Comparison of ENCODE assay signal across 17 cellular contexts in the genomic region with DNA sequence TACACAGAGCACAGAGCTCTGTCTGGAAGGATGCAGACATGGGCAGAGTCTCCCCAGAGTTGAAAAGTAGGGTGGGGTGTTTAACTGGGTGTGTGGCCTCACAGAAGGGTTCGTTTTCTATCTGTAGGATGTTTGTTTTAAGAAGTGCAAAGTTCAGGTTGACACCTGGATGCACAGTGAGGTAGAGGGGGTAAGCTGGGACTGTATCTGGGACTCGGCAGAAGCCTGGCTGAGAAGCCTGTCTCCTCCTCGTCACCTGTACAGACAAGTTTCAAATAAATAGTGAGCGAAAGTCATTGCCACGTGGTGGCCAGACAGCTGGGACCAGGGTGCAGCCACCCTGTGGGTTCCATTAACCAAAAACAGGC.
"Had no signal": no experiment of that assay in that cellular context is flagged by ENCODE, and none has a peak within 500 bp of the region (broad histone marks: within the 10 kb centered on the region; RNA-seq: fewer than 3 reads in every experiment).

No MANE protein-coding gene starts in this region.

- H3K36me3 ChIP-seq: left ventricle myocardium inferior, neutrophil, thyroid gland had no signal

- H3K27ac Mint-ChIP-seq: activated naive CD4-positive, alpha-beta T cell treated with anti-CD3 and anti-CD28 coated beads, Interleukin-2, amount 50 U/mL, for 72 hours; activated T-helper 1 cell treated with anti-CD3 and anti-CD28 coated beads, Interleukin-12 subunit alpha, Interleukin-12 subunit beta, Interleukin-2, Interleukin-4 antibody, amounts not matched to agents 30 ng/mL and 10 ng/mL and 1 ng/mL, durations not matched to agents 14 hours and 24 hours and 36 hours; endodermal cell; stimulated activated naive B cell treated with anti-CD40 and anti-IgM and Interleukin-4, amounts not matched to agents 10 μg/mL and 1 μg/mL and 100 μg/mL, for 72 hours had no signal

- H3K27ac ChIP-seq: body of pancreas, epithelial cell of prostate, left ventricle myocardium inferior, neutrophil, parathyroid adenoma, thyroid gland had no signal

- H3K9me3 ChIP-seq: body of pancreas, left ventricle myocardium inferior, neutrophil, thyroid gland had no signal

- H3K4me3 Mint-ChIP-seq: activated T-helper 1 cell treated with anti-CD3 and anti-CD28 coated beads, Interleukin-12 subunit alpha, Interleukin-12 subunit beta, Interleukin-2, Interleukin-4 antibody, amounts not matched to agents 30 ng/mL and 10 ng/mL and 1 ng/mL, durations not matched to agents 14 hours and 24 hours and 36 hours; endodermal cell; stimulated activated naive B cell treated with anti-CD40 and anti-IgM and Interleukin-4, amounts not matched to agents 10 μg/mL and 1 μg/mL and 100 μg/mL, for 72 hours had no signal

- DNase-seq: activated gamma-delta T cell treated with Interleukin-2 at 50 U/mL for 16 hours; activated T-cell treated with anti-CD3 and anti-CD28 coated beads for 4 hours; amniotic stem cell; body of pancreas; central memory CD4-positive, alpha-beta T cell; endodermal cell; foreskin melanocyte; head of caudate nucleus; left ventricle myocardium inferior; naive B cell; stimulated activated naive B cell treated with anti-CD40 and anti-IgM and Interleukin-4, amounts not matched to agents 10 μg/mL and 1 μg/mL and 100 μg/mL, for 72 hours; thyroid gland had no signal

- H3K4me3 ChIP-seq: body of pancreas, left ventricle myocardium inferior, thyroid gland had no signal

- H3K27me3 ChIP-seq: body of pancreas, thyroid gland had no signal

- H3K9me3 Mint-ChIP-seq: activated T-helper 1 cell treated with anti-CD3 and anti-CD28 coated beads, Interleukin-12 subunit alpha, Interleukin-12 subunit beta, Interleukin-2, Interleukin-4 antibody, amounts not matched to agents 30 ng/mL and 10 ng/mL and 1 ng/mL, durations not matched to agents 14 hours and 24 hours and 36 hours; endodermal cell; naive B cell; stimulated activated naive B cell treated with anti-CD40 and anti-IgM and Interleukin-4, amounts not matched to agents 10 μg/mL and 1 μg/mL and 100 μg/mL, for 72 hours had no signal

- H3K4me1 ChIP-seq: body of pancreas, left ventricle myocardium inferior, parathyroid adenoma, thyroid gland had no signal

- H3K36me3 Mint-ChIP-seq: naive B cell; stimulated activated naive B cell treated with anti-CD40 and anti-IgM and Interleukin-4, amounts not matched to agents 10 μg/mL and 1 μg/mL and 100 μg/mL, for 72 hours had no signal
